8 cellular contexts compared by ENCODE assay signal in the genomic region with DNA sequence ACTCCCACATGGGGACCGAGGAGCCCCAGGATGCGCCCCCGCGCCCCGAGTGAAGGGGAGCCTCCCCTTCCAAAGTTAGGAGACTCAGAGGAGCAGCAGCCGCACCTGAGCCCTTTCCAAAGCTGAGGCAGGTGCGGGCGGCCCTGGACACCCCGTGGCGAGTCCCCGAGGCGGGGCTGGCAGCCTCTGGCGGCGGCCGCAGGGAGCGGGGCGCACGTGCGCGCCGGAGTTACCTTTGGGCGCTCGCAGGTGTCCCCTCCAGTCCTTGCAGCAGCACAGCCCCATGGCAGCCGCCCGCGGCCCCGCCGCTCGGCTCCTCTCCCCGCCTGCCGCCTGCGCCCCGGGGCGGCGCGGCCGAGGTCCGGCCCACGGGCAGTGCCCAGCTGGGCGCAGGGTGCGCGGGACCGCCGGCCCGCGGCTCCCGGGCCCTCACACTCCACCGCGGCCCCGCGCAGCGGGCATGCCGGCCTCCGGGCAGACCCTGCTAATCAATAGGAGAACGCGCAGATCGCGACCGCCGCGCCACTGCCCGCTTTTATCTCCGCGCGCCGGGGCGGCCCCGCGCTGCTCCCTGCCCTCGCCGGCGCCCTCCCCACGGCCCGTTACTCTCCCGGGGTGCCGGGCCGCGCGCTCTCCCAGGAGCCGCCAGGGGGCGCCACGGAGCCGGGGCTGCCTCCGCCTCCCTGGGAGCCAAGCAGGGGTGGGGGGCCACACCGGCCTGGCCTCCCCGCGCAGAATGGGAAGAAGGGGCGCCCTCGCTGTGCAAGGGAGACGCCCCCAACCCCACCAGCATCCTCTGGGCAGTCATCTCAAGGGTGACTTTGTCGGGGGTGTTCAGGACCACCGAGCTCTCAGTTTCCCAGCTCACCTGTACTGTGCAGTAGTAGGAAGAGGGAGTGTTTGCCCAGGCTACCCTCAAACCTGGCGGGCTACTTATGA.
DNase-seq lines count a peak whose midpoint lies in the region; ATAC-seq and TF ChIP-seq lines count a peak whose summit lies in the region.

No MANE protein-coding gene starts in this region.

- H3K9me3 ChIP-seq in left lung (no peaks in the 10 kb centered on the region), upper lobe of left lung (no peaks in the 10 kb centered on the region)

- H3K36me3 ChIP-seq in brain microvascular endothelial cell (replicated peaks), result no peaks in the 10 kb centered on the region
- H3K36me3 ChIP-seq in left lung, result no peaks in the 10 kb centered on the region
- H3K36me3 ChIP-seq in upper lobe of left lung, result no peaks in the 10 kb centered on the region

- TF ChIP-seq CTCF in HL-60 (IDR thresholded peaks at IDR 0.05; ENCODE audit: insufficient read depth, low read length) (no peak), brain microvascular endothelial cell (IDR thresholded peaks at IDR 0.05; ENCODE audit: low read depth, low read length, missing control alignments) (peak; percentile 47), left lung (IDR thresholded peaks at IDR 0.05) (peak; percentile 23 to 42), upper lobe of left lung (IDR thresholded peaks at IDR 0.05) (peak in 3 of 6 experiments; percentile 26 to 49 (median 36))

- in situ Hi-C loops in brain microvascular endothelial cell (cut with HindIII; ENCODE audit: low pct_ligation_motif_present, low sequenced_read_pairs), result no loop called here

- TF ChIP-seq EP300 in upper lobe of left lung (IDR thresholded peaks at IDR 0.05), result no peak

- H3K27ac ChIP-seq in HL-60 (replicated peaks), result 0 out of 2 replicates have a peak overlapping the region, but pooled peaks have one; percentile 28
- H3K27ac ChIP-seq in brain microvascular endothelial cell, result no peak overlapping the region
- H3K27ac ChIP-seq in left lung, result no peak overlapping the region
- no peak overlapping the region for H3K27ac ChIP-seq in upper lobe of left lung

- WGBS in upper lobe of left lung, 2 donors, result 72 to 82% methylated on average over 3 of the region's 93 CpGs

- H3K4me1 ChIP-seq in left lung (peaks cover 0 to 15% of the 10 kb centered on the region in 2 donors), upper lobe of left lung (peaks cover 9 to 20% (median 13%) of the 10 kb centered on the region in 4 donors)

- intact Hi-C loops in left lung (cut with DNase I), result no loop called here

- H3K4me3 ChIP-seq in HL-60 (replicated peaks; ENCODE audit: insufficient read depth, low read length), result peak overlapping the region; percentile 33
- peak overlapping the region; percentile 48 for H3K4me3 ChIP-seq in brain microvascular endothelial cell (ENCODE audit: low read depth, low read length)
- peak overlapping the region; percentile 19 to 31 for H3K4me3 ChIP-seq in left lung
- H3K4me3 ChIP-seq in upper lobe of left lung, result peak overlapping the region in 3 of 4 donors; percentile 46 to 54 (median 52)

- TF ChIP-seq POLR2A in upper lobe of left lung (IDR thresholded peaks at IDR 0.05), result no peak

- H3K27me3 ChIP-seq in HL-60 (ENCODE audit: insufficient read depth, poor library complexity, severe bottlenecking) (peaks cover 5% of the 10 kb centered on the region), brain microvascular endothelial cell (replicated peaks) (no peaks in the 10 kb centered on the region), left lung (peaks cover 0 to 59% of the 10 kb centered on the region in 2 donors), upper lobe of left lung (peaks cover 0 to 21% (median 9%) of the 10 kb centered on the region in 4 donors)

- ATAC-seq in left lung (peak; percentile 66), upper lobe of left lung (ENCODE audit: low FRiP score in 2 of 2) (peak in 1 of 2 donors; percentile 56), HG03095 (IDR thresholded peaks at IDR 0.05; ENCODE audit: unreplicated experiment) (no peak), HG02642 (IDR thresholded peaks at IDR 0.05; ENCODE audit: poor library complexity, unreplicated experiment) (no peak), HG03520 (IDR thresholded peaks at IDR 0.05; ENCODE audit: unreplicated experiment) (no peak)

- DNase-seq in COLO668 (lab: John Stamatoyannopoulos, UW; ENCODE audit: unreplicated experiment) (peak; percentile 65), HL-60 (ENCODE audit: low read depth in 1 of 2, low spot score in 1 of 2) (peak in 1 of 2 experiments; percentile 43), brain microvascular endothelial cell (no peak), left lung (no peak), upper lobe of left lung (peak in 1 of 2 donors; percentile 89)
